In the genomic region with DNA sequence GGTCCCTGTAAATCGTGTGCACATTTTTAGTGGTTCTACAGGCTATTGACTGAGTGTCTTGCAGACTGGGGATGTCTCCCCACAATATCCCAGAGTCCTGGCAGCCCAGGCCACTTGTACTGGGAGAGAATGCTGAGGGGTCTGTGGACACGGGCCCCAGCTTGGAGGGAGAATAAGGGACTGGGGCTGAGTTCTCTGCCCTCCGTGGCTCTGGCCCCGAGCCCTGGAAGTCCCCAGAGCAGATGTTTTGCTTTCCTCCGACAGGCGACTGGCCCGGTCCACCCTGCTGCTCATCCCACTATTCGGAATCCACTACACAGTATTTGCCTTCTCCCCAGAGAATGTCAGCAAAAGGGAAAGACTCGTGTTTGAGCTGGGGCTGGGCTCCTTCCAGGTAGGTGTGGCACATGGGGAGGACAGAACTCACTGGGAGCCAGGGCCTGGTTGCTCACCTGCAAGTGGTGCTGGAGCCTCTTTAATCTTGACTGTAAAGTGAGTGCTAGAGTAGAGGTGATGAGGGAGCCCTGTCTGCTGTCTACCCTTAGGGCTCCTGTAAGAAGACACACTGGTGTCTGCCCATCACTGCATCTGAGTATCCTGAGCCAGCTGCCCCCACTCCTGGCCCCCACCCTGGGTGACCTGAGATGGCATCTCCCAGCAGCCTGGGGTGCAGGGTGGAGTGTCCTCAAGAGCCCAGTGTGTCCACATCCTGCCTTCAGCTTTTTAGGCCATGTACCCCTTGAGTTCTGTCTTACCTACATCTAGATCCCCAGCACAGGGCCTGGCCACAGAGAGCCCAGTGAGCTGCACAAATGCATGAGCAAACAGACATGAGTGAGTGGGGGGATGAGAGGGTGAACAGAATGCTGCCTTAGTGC, we compare ENCODE assay signal across 22 cellular contexts. TPM values are rescaled to one million over a fixed set of nuclear protein-coding genes. Genes with fewer than 3 reads are reported as not detected.
DNase-seq lines count a peak whose midpoint lies in the region; ATAC-seq and TF ChIP-seq lines count a peak whose summit lies in the region.
"Had no signal": no experiment of that assay in that cellular context is flagged by ENCODE, and none has a peak within 500 bp of the region (broad histone marks: within the 10 kb centered on the region; RNA-seq: fewer than 3 reads in every experiment).

No MANE protein-coding gene starts in this region.

- no peak overlapping the region for H3K4me2 ChIP-seq in neural progenitor cell
- H3K4me2 ChIP-seq: BLaER1 treated with 17β-estradiol and CSF1 and Interleukin-3, amounts not matched to agents 10 nM and 100 nM had no signal

- H3K4me3 ChIP-seq in coronary artery (no peak overlapping the region), neural progenitor cell (no peak overlapping the region), suprapubic skin (no peak overlapping the region)
- H3K4me3 ChIP-seq in CD8-positive, alpha-beta memory T cell (ENCODE audit: low read length): no peak overlapping the region
- H3K4me3 ChIP-seq: BLaER1 treated with 17β-estradiol and CSF1 and Interleukin-3, amounts not matched to agents 10 nM and 100 nM had no signal

- no peak overlapping the region for H2AFZ ChIP-seq in neural progenitor cell (replicated peaks)

- H3K9me3 ChIP-seq in neural progenitor cell (ENCODE audit: low read depth) (no peaks in the 10 kb centered on the region), suprapubic skin (no peaks in the 10 kb centered on the region)
- H3K9me3 ChIP-seq in CD8-positive, alpha-beta memory T cell (ENCODE audit: low read length): no peaks in the 10 kb centered on the region
- H3K9me3 ChIP-seq: BLaER1 treated with 17β-estradiol and CSF1 and Interleukin-3, amounts not matched to agents 10 nM and 100 nM had no signal

- H3K4me1 Mint-ChIP-seq in activated CD8-positive, alpha-beta memory T cell treated with anti-CD3 and anti-CD28 coated beads, Interleukin-2, amount 10 ng/mL, durations not matched to agents 7 days and 5 days: no peaks in the 10 kb centered on the region
- H3K4me1 Mint-ChIP-seq in neural progenitor cell: no peaks in the 10 kb centered on the region
- no peaks in the 10 kb centered on the region for H3K4me1 Mint-ChIP-seq in CD8-positive, alpha-beta memory T cell
- H3K4me1 Mint-ChIP-seq: CD4-positive, alpha-beta memory T cell had no signal

- no peak for ATAC-seq in activated CD8-positive, alpha-beta memory T cell treated with anti-CD3 and anti-CD28 coated beads, Interleukin-2, amount 10 ng/mL, durations not matched to agents 7 days and 5 days
- no peak for ATAC-seq in GM18517 (IDR thresholded peaks at IDR 0.05; ENCODE audit: unreplicated experiment)
- ATAC-seq: Panc1 had no signal

- H3K27ac ChIP-seq in coronary artery (no peak overlapping the region), neural progenitor cell (no peak overlapping the region), suprapubic skin (no peak overlapping the region)
- H3K27ac ChIP-seq in CD8-positive, alpha-beta memory T cell (ENCODE audit: low read depth, low read length): no peak overlapping the region
- H3K27ac ChIP-seq: BLaER1 treated with 17β-estradiol and CSF1 and Interleukin-3, amounts not matched to agents 10 nM and 100 nM had no signal

- H3K27me3 ChIP-seq in neural progenitor cell (no peaks in the 10 kb centered on the region), suprapubic skin (no peaks in the 10 kb centered on the region)
- no peaks in the 10 kb centered on the region for H3K27me3 ChIP-seq in CD8-positive, alpha-beta memory T cell (ENCODE audit: insufficient read depth, low read length, poor library complexity, severe bottlenecking)
- H3K27me3 ChIP-seq: BLaER1 treated with 17β-estradiol and CSF1 and Interleukin-3, amounts not matched to agents 10 nM and 100 nM had no signal

- no peaks in the 10 kb centered on the region for H3K36me3 ChIP-seq in neural progenitor cell
- H3K36me3 ChIP-seq in suprapubic skin: no peaks in the 10 kb centered on the region
- no peaks in the 10 kb centered on the region for H3K36me3 ChIP-seq in CD8-positive, alpha-beta memory T cell (ENCODE audit: insufficient read depth, low read length)
- H3K36me3 ChIP-seq: BLaER1 treated with 17β-estradiol and CSF1 and Interleukin-3, amounts not matched to agents 10 nM and 100 nM had no signal

- H3K36me3 Mint-ChIP-seq in activated CD8-positive, alpha-beta memory T cell treated with anti-CD3 and anti-CD28 coated beads, Interleukin-2, amount 10 ng/mL, durations not matched to agents 7 days and 5 days: no peaks in the 10 kb centered on the region
- H3K36me3 Mint-ChIP-seq in neural progenitor cell: peaks cover 13% of the 10 kb centered on the region
- H3K36me3 Mint-ChIP-seq in CD8-positive, alpha-beta memory T cell: no peaks in the 10 kb centered on the region
- H3K36me3 Mint-ChIP-seq: CD4-positive, alpha-beta memory T cell had no signal

- H3K9ac ChIP-seq in neural progenitor cell: no peak overlapping the region
- H3K9ac ChIP-seq: BLaER1 treated with 17β-estradiol and CSF1 and Interleukin-3, amounts not matched to agents 10 nM and 100 nM had no signal

- no peaks in the 10 kb centered on the region for H4K20me1 ChIP-seq in neural progenitor cell (ENCODE audit: low read depth)

- no peak for TF ChIP-seq POLR2A in suprapubic skin (IDR thresholded peaks at IDR 0.05)

- H3K9me3 Mint-ChIP-seq in activated CD8-positive, alpha-beta memory T cell treated with anti-CD3 and anti-CD28 coated beads, Interleukin-2, amount 10 ng/mL, durations not matched to agents 7 days and 5 days (ENCODE audit: low read depth): no peaks in the 10 kb centered on the region
- no peaks in the 10 kb centered on the region for H3K9me3 Mint-ChIP-seq in neural progenitor cell
- H3K9me3 Mint-ChIP-seq in CD8-positive, alpha-beta memory T cell: peaks cover 0 to 1% (median 0%) of the 10 kb centered on the region in 5 donors

- H3K27me3 Mint-ChIP-seq in activated CD8-positive, alpha-beta memory T cell treated with anti-CD3 and anti-CD28 coated beads, Interleukin-2, amount 10 ng/mL, durations not matched to agents 7 days and 5 days: no peaks in the 10 kb centered on the region
- peaks cover 11% of the 10 kb centered on the region for H3K27me3 Mint-ChIP-seq in neural progenitor cell (ENCODE audit: insufficient read depth, low read depth)
- H3K27me3 Mint-ChIP-seq in CD8-positive, alpha-beta memory T cell: peaks cover 0 to 10% of the 10 kb centered on the region in 2 donors

- POLR2A ChIA-PET in CD8-positive, alpha-beta memory T cell (lab: Charles Lee): no interaction called here

- TF ChIP-seq EP300 in suprapubic skin (IDR thresholded peaks at IDR 0.05): no peak

- H3K27ac Mint-ChIP-seq in activated CD8-positive, alpha-beta memory T cell treated with anti-CD3 and anti-CD28 coated beads, Interleukin-2, amount 10 ng/mL, durations not matched to agents 7 days and 5 days: no peak overlapping the region
- H3K27ac Mint-ChIP-seq in neural progenitor cell: peak overlapping the region; percentile 66
- peak overlapping the region in 1 of 8 donors; percentile 78 for H3K27ac Mint-ChIP-seq in CD8-positive, alpha-beta memory T cell
- H3K27ac Mint-ChIP-seq: CD4-positive, alpha-beta memory T cell had no signal

- WGBS in suprapubic skin: 63% methylated on average over 7 of the region's 9 CpGs

- peak; percentile 26 for DNase-seq in activated CD8-positive, alpha-beta memory T cell treated with anti-CD3 and anti-CD28 coated beads, Interleukin-2, amount 50 U/mL, for 48 hours
- DNase-seq in activated CD8-positive, alpha-beta memory T cell treated with anti-CD3 and anti-CD28 coated beads, Interleukin-2, amount 10 ng/mL, durations not matched to agents 7 days and 5 days: no peak
- peak; percentile 60 for DNase-seq in coronary artery (ENCODE audit: low spot score)
- no peak for DNase-seq in neural progenitor cell (ENCODE audit: low spot score)
- DNase-seq in suprapubic skin (ENCODE audit: low spot score in 2 of 2): peak; percentile 37 to 55
- DNase-seq in stimulated activated CD4-positive, alpha-beta T cell treated with anti-CD3 and anti-CD28 coated beads, Interleukin-4, amount 100 ng/mL, for 4 hours: no peak
- DNase-seq in CD8-positive, alpha-beta memory T cell: no peak
- DNase-seq: 8988T; CD4-positive, alpha-beta memory T cell; DMS153; KG1; NCI-H1092 treated with DMSO at 0.1 percent for 48 hours; NCI-H1436 treated with DMSO at 0.1 percent for 48 hours; NCI-H1930; NCI-H226; NCI-H510A treated with DMSO at 0.1 percent for 48 hours; NCI-H748 treated with DMSO at 0.1 percent for 48 hours; NK-92 treated with Interleukin-12 subunit alpha and Interleukin-12 subunit beta, amount 100 ng/mL, for 24 hours had no signal

- no peaks in the 10 kb centered on the region for H3F3A ChIP-seq in neural progenitor cell (ENCODE audit: low read depth)

- TF ChIP-seq CTCF in coronary artery (IDR thresholded peaks at IDR 0.05) (no peak), neural progenitor cell (IDR thresholded peaks at IDR 0.05) (no peak), suprapubic skin (IDR thresholded peaks at IDR 0.05) (no peak)

- H3K4me1 ChIP-seq in neural progenitor cell (no peaks in the 10 kb centered on the region), suprapubic skin (peaks cover 9% of the 10 kb centered on the region)
- no peaks in the 10 kb centered on the region for H3K4me1 ChIP-seq in CD8-positive, alpha-beta memory T cell (ENCODE audit: insufficient read depth, low read length)
- H3K4me1 ChIP-seq: BLaER1 treated with 17β-estradiol and CSF1 and Interleukin-3, amounts not matched to agents 10 nM and 100 nM had no signal

- no peaks in the 10 kb centered on the region for H3K79me2 ChIP-seq in neural progenitor cell (ENCODE audit: low read depth)

- CTCF ChIA-PET in activated CD8-positive, alpha-beta memory T cell treated with anti-CD3 and anti-CD28 coated beads, Interleukin-2, amount 10 ng/mL, durations not matched to agents 7 days and 5 days (lab: Charles Lee): no interaction called here
- CTCF ChIA-PET in CD8-positive, alpha-beta memory T cell (lab: Charles Lee): interaction anchor here (2.0 kb wide), 1 partner anchor 29 kb away, joined by 5 read pairs; no protein-coding TSS in a partner anchor

- no peak overlapping the region for H3K4me3 Mint-ChIP-seq in activated CD8-positive, alpha-beta memory T cell treated with anti-CD3 and anti-CD28 coated beads, Interleukin-2, amount 10 ng/mL, durations not matched to agents 7 days and 5 days
- no peak overlapping the region for H3K4me3 Mint-ChIP-seq in neural progenitor cell
- H3K4me3 Mint-ChIP-seq in CD8-positive, alpha-beta memory T cell: no peak overlapping the region
- H3K4me3 Mint-ChIP-seq: CD4-positive, alpha-beta memory T cell had no signal

RNA-seq across cellular contexts. Expression of a gene that starts 51.1 kb away (rescaled TPM):
- not detected for total RNA-seq in activated CD8-positive, alpha-beta memory T cell treated with anti-CD3 and anti-CD28 coated beads, Interleukin-2, amount 10 ng/mL, durations not matched to agents 7 days and 5 days
- total RNA-seq in neural progenitor cell (ENCODE audit: low replicate concordance) (0.39 and 0.56 TPM in 2 replicates), suprapubic skin (1 to 10 TPM in 2 of 4 donors, under 1 TPM in 2; 0.64 to 6.7 (median 1.1) TPM)
- not detected for total RNA-seq in CD8-positive, alpha-beta memory T cell
- polyA plus RNA-seq in CD8-positive, alpha-beta memory T cell: not detected
- total RNA-seq: CD4-positive, alpha-beta memory T cell; G401 had no signal
- polyA plus RNA-seq: CD4-positive, alpha-beta memory T cell had no signal

Comparison
In these comparisons a context has a peak if more than half of its experiments do, and no peak if none do; other contexts are left out.
1. DNase-seq: peak in activated CD8-positive, alpha-beta memory T cell treated with anti-CD3 and anti-CD28 coated beads, Interleukin-2, amount 50 U/mL, for 48 hours (single experiment), coronary artery (single experiment) and suprapubic skin (2 of 2); none in activated CD8-positive, alpha-beta memory T cell treated with anti-CD3 and anti-CD28 coated beads, Interleukin-2, amount 10 ng/mL, durations not matched to agents 7 days and 5 days (single experiment), neural progenitor cell (single experiment), stimulated activated CD4-positive, alpha-beta T cell treated with anti-CD3 and anti-CD28 coated beads, Interleukin-4, amount 100 ng/mL, for 4 hours (0 of 2) and CD8-positive, alpha-beta memory T cell (0 of 5).